In genomic region chr12:68405292-68405900, GRCh38 we compare ENCODE assay signal across 14 cellular contexts.
DNase-seq lines count a peak whose midpoint lies in the region; ATAC-seq and TF ChIP-seq lines count a peak whose summit lies in the region.
"Had no signal": no experiment of that assay in that cellular context is flagged by ENCODE, and none has a peak within 500 bp of the region (broad histone marks: within the 10 kb centered on the region; RNA-seq: fewer than 3 reads in every experiment).

No MANE protein-coding gene starts in this region.

- no peak overlapping the region for H3K27ac Mint-ChIP-seq in activated T-helper 2 cell treated with anti-CD3 and anti-CD28 coated beads, Interferon-gamma antibody, Interleukin-2, Interleukin-4, amounts not matched to agents 10 μg/mL and 5 μg/mL and 100 μg/mL, durations not matched to agents 14 hours and 24 hours and 36 hours
- H3K27ac Mint-ChIP-seq: T-helper 2 cell treated with Interferon-gamma antibody and Interleukin-4, amounts not matched to agents 5 μg/mL and 100 μg/mL, for 36 hours had no signal

- H3K4me1 ChIP-seq in ACC112 (ENCODE audit: control insufficient read depth, insufficient read depth, low read length, unreplicated experiment) (peaks cover 30% of the 10 kb centered on the region), PC-3 (ENCODE audit: insufficient read depth, low read length) (peaks cover 23% of the 10 kb centered on the region), neutrophil (ENCODE audit: control insufficient read depth in 1 of 2, insufficient read depth in 1 of 2, low read depth in 1 of 2, low read length in 1 of 2) (peaks cover 55 to 56% of the 10 kb centered on the region in 2 experiments)
- H3K4me1 ChIP-seq: BE2C had no signal

- H3F3A ChIP-seq in PC-3 (ENCODE audit: low read length, unreplicated experiment), result no peaks in the 10 kb centered on the region

- H2AFZ ChIP-seq in ACC112 (ENCODE audit: low read length, unreplicated experiment) (no peak overlapping the region), PC-3 (ENCODE audit: low read length) (no peak overlapping the region)

- no peaks in the 10 kb centered on the region for H3K9me2 ChIP-seq in PC-3 (replicated peaks; ENCODE audit: low read length)

- no peak for TF ChIP-seq CTCF in PC-3 (conservative IDR thresholded peaks at IDR 0.05; ENCODE audit: low read depth, low read length)
- no peak for TF ChIP-seq CTCF in fibroblast of the aortic adventitia (IDR thresholded peaks at IDR 0.05; ENCODE audit: insufficient read depth, low read length)
- TF ChIP-seq CTCF in neutrophil (IDR thresholded peaks at IDR 0.05), result no peak

- no peaks in the 10 kb centered on the region for H3K36me3 Mint-ChIP-seq in activated T-helper 2 cell treated with anti-CD3 and anti-CD28 coated beads, Interferon-gamma antibody, Interleukin-2, Interleukin-4, amounts not matched to agents 10 μg/mL and 5 μg/mL and 100 μg/mL, durations not matched to agents 14 hours and 24 hours and 36 hours (ENCODE audit: low read depth)

- peaks cover 17% of the 10 kb centered on the region for H3K4me1 Mint-ChIP-seq in activated T-helper 2 cell treated with anti-CD3 and anti-CD28 coated beads, Interferon-gamma antibody, Interleukin-2, Interleukin-4, amounts not matched to agents 10 μg/mL and 5 μg/mL and 100 μg/mL, durations not matched to agents 14 hours and 24 hours and 36 hours (ENCODE audit: low read depth)

- no peaks in the 10 kb centered on the region for H3K27me3 ChIP-seq in ACC112 (ENCODE audit: insufficient read depth, low read length)
- H3K27me3 ChIP-seq in PC-3 (ENCODE audit: low read length), result no peaks in the 10 kb centered on the region
- H3K27me3 ChIP-seq in neutrophil, result no peaks in the 10 kb centered on the region
- H3K27me3 ChIP-seq: BE2C had no signal

- peak overlapping the region; percentile 60 for H3K4me2 ChIP-seq in PC-3 (ENCODE audit: low read length)
- H3K4me2 ChIP-seq: KMS-11 had no signal

- POLR2A ChIA-PET in PC-3 (lab: Charles Lee; ENCODE audit: unreplicated experiment), result no interaction called here

- ATAC-seq in PC-3, result peak; percentile 51
- no peak for ATAC-seq in GM21367 (IDR thresholded peaks at IDR 0.05; ENCODE audit: unreplicated experiment)
- no peak for ATAC-seq in HG02588 (IDR thresholded peaks at IDR 0.05; ENCODE audit: unreplicated experiment)

- H4K20me1 ChIP-seq in PC-3 (ENCODE audit: low read length), result no peaks in the 10 kb centered on the region

- no peaks in the 10 kb centered on the region for H3K36me3 ChIP-seq in ACC112 (ENCODE audit: insufficient read depth, low read length)
- H3K36me3 ChIP-seq in PC-3 (ENCODE audit: low read depth, low read length), result no peaks in the 10 kb centered on the region
- H3K36me3 ChIP-seq in neutrophil, result no peaks in the 10 kb centered on the region
- H3K36me3 ChIP-seq: BE2C had no signal

- no peaks in the 10 kb centered on the region for H3K9me3 Mint-ChIP-seq in activated T-helper 2 cell treated with anti-CD3 and anti-CD28 coated beads, Interferon-gamma antibody, Interleukin-2, Interleukin-4, amounts not matched to agents 10 μg/mL and 5 μg/mL and 100 μg/mL, durations not matched to agents 14 hours and 24 hours and 36 hours
- H3K9me3 Mint-ChIP-seq: T-helper 2 cell treated with Interferon-gamma antibody and Interleukin-4, amounts not matched to agents 5 μg/mL and 100 μg/mL, for 36 hours had no signal

- BruUV-seq in PC-3 (replicated peaks; lab: Mats Ljungman, UMichigan), result no TSS peak

- H3K27ac ChIP-seq in ACC112 (ENCODE audit: low read depth, low read length), result peak overlapping the region; percentile 57
- no peak overlapping the region for H3K27ac ChIP-seq in PC-3 (ENCODE audit: low read length)
- peak overlapping the region; percentile 84 for H3K27ac ChIP-seq in neutrophil
- H3K27ac ChIP-seq: KMS-11 had no signal

- no peaks in the 10 kb centered on the region for H3K79me2 ChIP-seq in ACC112 (ENCODE audit: control insufficient read depth, insufficient read depth, low read length, unreplicated experiment)
- no peaks in the 10 kb centered on the region for H3K79me2 ChIP-seq in PC-3 (ENCODE audit: low read length)

- CTCF ChIA-PET in PC-3 (lab: Charles Lee), result no interaction called here

- no peak overlapping the region for H3K4me3 Mint-ChIP-seq in activated T-helper 2 cell treated with anti-CD3 and anti-CD28 coated beads, Interferon-gamma antibody, Interleukin-2, Interleukin-4, amounts not matched to agents 10 μg/mL and 5 μg/mL and 100 μg/mL, durations not matched to agents 14 hours and 24 hours and 36 hours (ENCODE audit: low read depth)
- H3K4me3 Mint-ChIP-seq: T-helper 2 cell treated with Interferon-gamma antibody and Interleukin-4, amounts not matched to agents 5 μg/mL and 100 μg/mL, for 36 hours had no signal

- H3K27me3 Mint-ChIP-seq in activated T-helper 2 cell treated with anti-CD3 and anti-CD28 coated beads, Interferon-gamma antibody, Interleukin-2, Interleukin-4, amounts not matched to agents 10 μg/mL and 5 μg/mL and 100 μg/mL, durations not matched to agents 14 hours and 24 hours and 36 hours (ENCODE audit: low read depth), result peaks cover 17% of the 10 kb centered on the region

- DNase-seq in PC-3 (peak; percentile 23), fibroblast of the aortic adventitia (ENCODE audit: low read depth) (peak; percentile 33), NCI-H1105 (lab: John Stamatoyannopoulos, UW) (no peak)
- no peak for DNase-seq in activated T-helper 2 cell treated with anti-CD3 and anti-CD28 coated beads, Interferon-gamma antibody, Interleukin-2, Interleukin-4, amounts not matched to agents 10 μg/mL and 5 μg/mL and 100 μg/mL, durations not matched to agents 14 hours and 24 hours and 36 hours (ENCODE audit: low spot score)
- DNase-seq: activated T-cell treated with anti-CD3 and anti-CD28 coated beads, Interleukin-2, amount 50 U/mL, for 48 hours; BE2C; NCI-H774; stimulated activated CD4-positive, alpha-beta T cell treated with anti-CD3 and anti-CD28 coated beads, Interleukin-4, amount 100 ng/mL, for 24 hours had no signal

- H3K9me3 ChIP-seq in PC-3 (ENCODE audit: low read length), result no peaks in the 10 kb centered on the region
- no peaks in the 10 kb centered on the region for H3K9me3 ChIP-seq in neutrophil
- H3K9me3 ChIP-seq: BE2C had no signal

- H3K9ac ChIP-seq in PC-3 (ENCODE audit: low read length), result no peak overlapping the region
- H3K9ac ChIP-seq: KMS-11 had no signal

- intact Hi-C loops in PC-3 (cut with micrococcal nuclease), result loop anchor here (1.0 kb wide), 1 partner anchor 46 kb away; no protein-coding TSS in a partner anchor
- intact Hi-C loops in activated T-helper 2 cell treated with anti-CD3 and anti-CD28 coated beads, Interferon-gamma antibody, Interleukin-2, Interleukin-4, amounts not matched to agents 10 μg/mL and 5 μg/mL and 100 μg/mL, durations not matched to agents 14 hours and 24 hours and 36 hours (cut with micrococcal nuclease), result no loop called here

- peak overlapping the region; percentile 32 for H3K4me3 ChIP-seq in ACC112 (ENCODE audit: low read depth, low read length)
- no peak overlapping the region for H3K4me3 ChIP-seq in PC-3 (ENCODE audit: low read length)
- H3K4me3 ChIP-seq in fibroblast of the aortic adventitia (ENCODE audit: low read depth, low read length), result no peak overlapping the region
- H3K4me3 ChIP-seq in neutrophil (ENCODE audit: low read depth in 1 of 2, low read length in 1 of 2), result no peak overlapping the region

Comparison
In these comparisons a context has a peak if more than half of its experiments do, and no peak if none do; other contexts are left out.
1. DNase-seq: peak in PC-3 (single experiment) and fibroblast of the aortic adventitia (single experiment); none in activated T-helper 2 cell treated with anti-CD3 and anti-CD28 coated beads, Interferon-gamma antibody, Interleukin-2, Interleukin-4, amounts not matched to agents 10 μg/mL and 5 μg/mL and 100 μg/mL, durations not matched to agents 14 hours and 24 hours and 36 hours (single experiment) and NCI-H1105 (single experiment).